14 cellular contexts compared by ENCODE assay signal in genomic region chr3:184399410-184399809, GRCh38. TPM values are rescaled to one million over a fixed set of nuclear protein-coding genes. Genes with fewer than 3 reads are reported as not detected.
DNase-seq lines count a peak whose midpoint lies in the region; ATAC-seq and TF ChIP-seq lines count a peak whose summit lies in the region.
"Had no signal": no experiment of that assay in that cellular context is flagged by ENCODE, and none has a peak within 500 bp of the region (broad histone marks: within the 10 kb centered on the region; RNA-seq: fewer than 3 reads in every experiment).

No MANE protein-coding gene starts in this region.

- CTCF ChIA-PET in T-cell (lab: Charles Lee): interaction anchor here in 1 of 2 donors (0.7 kb wide), 1 partner anchor 142 kb away, joined by 10 read pairs; no protein-coding TSS in a partner anchor

- no peaks in the 10 kb centered on the region for H3K27me3 Mint-ChIP-seq in endothelial cell (ENCODE audit: unreplicated experiment)
- peaks cover 17 to 30% of the 10 kb centered on the region in 2 donors for H3K27me3 Mint-ChIP-seq in T-cell

- no peak for ATAC-seq in T-cell (replicated peaks in 1 of 4)
- ATAC-seq: naive thymus-derived CD4-positive, alpha-beta T cell had no signal

- H3K9me3 Mint-ChIP-seq in endothelial cell (ENCODE audit: unreplicated experiment): no peaks in the 10 kb centered on the region
- H3K9me3 Mint-ChIP-seq in T-cell: no peaks in the 10 kb centered on the region
- H3K9me3 Mint-ChIP-seq: naive thymus-derived CD4-positive, alpha-beta T cell; T-helper 1 cell treated with Interleukin-12 subunit alpha and Interleukin-12 subunit beta and Interleukin-4 antibody, amounts not matched to agents 30 μg/mL and 1 μg/mL, for 36 hours had no signal

- H3K4me3 Mint-ChIP-seq in endothelial cell (ENCODE audit: unreplicated experiment): no peak overlapping the region
- no peak overlapping the region for H3K4me3 Mint-ChIP-seq in T-cell
- H3K4me3 Mint-ChIP-seq: naive thymus-derived CD4-positive, alpha-beta T cell; T-helper 1 cell treated with Interleukin-12 subunit alpha and Interleukin-12 subunit beta and Interleukin-4 antibody, amounts not matched to agents 30 μg/mL and 1 μg/mL, for 36 hours had no signal

- POLR2A ChIA-PET in T-cell (lab: Charles Lee): no interaction called here

- TF ChIP-seq CTCF in endothelial cell (IDR thresholded peaks at IDR 0.05; ENCODE audit: unreplicated experiment): no peak

- H3K27ac Mint-ChIP-seq in endothelial cell (ENCODE audit: unreplicated experiment) (no peak overlapping the region), T-cell (no peak overlapping the region)
- H3K27ac Mint-ChIP-seq: naive thymus-derived CD4-positive, alpha-beta T cell; T-helper 1 cell treated with Interleukin-12 subunit alpha and Interleukin-12 subunit beta and Interleukin-4 antibody, amounts not matched to agents 30 μg/mL and 1 μg/mL, for 36 hours had no signal

- H3K4me1 Mint-ChIP-seq in endothelial cell (ENCODE audit: unreplicated experiment) (no peaks in the 10 kb centered on the region), T-cell (no peaks in the 10 kb centered on the region)
- H3K4me1 Mint-ChIP-seq: naive thymus-derived CD4-positive, alpha-beta T cell had no signal

- DNase-seq in DMS53 (lab: John Stamatoyannopoulos, UW): peak; percentile 6
- DNase-seq in DMS53 treated with DMSO at 0.1 percent for 48 hours (lab: John Stamatoyannopoulos, UW; ENCODE audit: unreplicated experiment): no peak
- DNase-seq in amniotic stem cell (lab: John Stamatoyannopoulos, UW): peak; percentile 69
- peak; percentile 59 for DNase-seq in hepatic stellate cell (ENCODE audit: low spot score)
- peak; percentile 49 for DNase-seq in superior temporal gyrus (ENCODE audit: extremely low spot score)
- DNase-seq in endothelial cell (ENCODE audit: low spot score): no peak
- DNase-seq in NCI-H1694 (lab: John Stamatoyannopoulos, UW): no peak
- no peak for DNase-seq in T-cell
- DNase-seq: 8988T; naive thymus-derived CD4-positive, alpha-beta T cell; NCI-H524 treated with DMSO at 0.1 percent for 48 hours; stimulated activated CD4-positive, alpha-beta T cell treated with anti-CD3 and anti-CD28 coated beads, Interleukin-2, amount 100 ng/mL, for 48 hours; thyroid gland had no signal

- H3K36me3 Mint-ChIP-seq in endothelial cell (ENCODE audit: low read depth, unreplicated experiment): no peaks in the 10 kb centered on the region
- H3K36me3 Mint-ChIP-seq in T-cell: no peaks in the 10 kb centered on the region
- H3K36me3 Mint-ChIP-seq: naive thymus-derived CD4-positive, alpha-beta T cell had no signal

RNA-seq across cellular contexts. Expression of gene CHRD, which starts 19.6 kb away (rescaled TPM):
- total RNA-seq in endothelial cell (ENCODE audit: unreplicated experiment): 2.4 TPM
- under 1 TPM in 1 of 5 donors, not detected in 4; 0.28 TPM for total RNA-seq in T-cell
- total RNA-seq: naive thymus-derived CD4-positive, alpha-beta T cell had no signal

RNA-seq across cellular contexts. Expression of gene THPO, which starts 21.4 kb away (rescaled TPM):
- total RNA-seq in endothelial cell (ENCODE audit: unreplicated experiment) (0.28 TPM), T-cell (not detected)
- total RNA-seq: naive thymus-derived CD4-positive, alpha-beta T cell had no signal

RNA-seq across cellular contexts. Expression of gene POLR2H, which starts 37.9 kb away (rescaled TPM):
- 56.1 TPM for total RNA-seq in endothelial cell (ENCODE audit: unreplicated experiment)
- 10 to 100 TPM; 33.0 to 75.1 (median 53.3) TPM for total RNA-seq in T-cell

RNA-seq across cellular contexts. Expression of gene CLCN2, which starts 38.0 kb away (rescaled TPM):
- total RNA-seq in endothelial cell (ENCODE audit: unreplicated experiment) (6.3 TPM), T-cell (1 to 10 TPM; 3.2 to 5.9 (median 4.6) TPM)

Comparison
In these comparisons a context has a peak if more than half of its experiments do, and no peak if none do; other contexts are left out.
1. DNase-seq: peak in DMS53 (single experiment), amniotic stem cell (single experiment), hepatic stellate cell (single experiment) and superior temporal gyrus (single experiment); none in DMS53 treated with DMSO at 0.1 percent for 48 hours (single experiment), endothelial cell (single experiment), NCI-H1694 (single experiment) and T-cell (0 of 34).